Comparison of ENCODE assay signal across 19 cellular contexts in genomic region chr11:123487157-123487744, GRCh38. TPM values are rescaled to one million over a fixed set of nuclear protein-coding genes. Genes with fewer than 3 reads are reported as not detected.
A peak's percentile ranks its signal among the peaks of the same experiment; 100 is the strongest.
DNase-seq lines count a peak whose midpoint lies in the region; ATAC-seq and TF ChIP-seq lines count a peak whose summit lies in the region.
"Had no signal": no experiment of that assay in that cellular context is flagged by ENCODE, and none has a peak within 500 bp of the region (broad histone marks: within the 10 kb centered on the region; RNA-seq: fewer than 3 reads in every experiment).

No MANE protein-coding gene starts in this region.

- H3K4me1 ChIP-seq in right cardiac atrium (ENCODE audit: control insufficient read depth, insufficient read depth, low read length): no peaks in the 10 kb centered on the region
- peaks cover 99% of the 10 kb centered on the region for H3K4me1 ChIP-seq in Karpas-422 (ENCODE audit: low read length)
- peaks cover 21 to 31% of the 10 kb centered on the region in 2 donors for H3K4me1 ChIP-seq in thyroid gland
- no peaks in the 10 kb centered on the region for H3K4me1 ChIP-seq in testis

- H3K9me3 ChIP-seq in right cardiac atrium (ENCODE audit: control insufficient read depth, low read length) (no peaks in the 10 kb centered on the region), Karpas-422 (ENCODE audit: low read length) (no peaks in the 10 kb centered on the region), thyroid gland (no peaks in the 10 kb centered on the region), testis (no peaks in the 10 kb centered on the region)
- H3K9me3 ChIP-seq: SK-N-SH had no signal

- peaks cover 32% of the 10 kb centered on the region for H3K36me3 Mint-ChIP-seq in stimulated activated effector memory CD8-positive, alpha-beta T cell treated with anti-CD3 and anti-CD28 coated beads, Interleukin-12 subunit alpha, Interleukin-12 subunit beta, amount 100 ng/mL, for 72 hours
- H3K36me3 Mint-ChIP-seq: IgD-negative memory B cell had no signal

- H3K4me3 ChIP-seq in right cardiac atrium (ENCODE audit: low read length): no peak overlapping the region
- no peak overlapping the region for H3K4me3 ChIP-seq in Karpas-422 (ENCODE audit: low read length)
- peak overlapping the region in 16 of 59 donors; percentile 0 to 41 (median 18) for H3K4me3 ChIP-seq in dorsolateral prefrontal cortex
- no peak overlapping the region for H3K4me3 ChIP-seq in thyroid gland (replicated peaks in 1 of 3)
- no peak overlapping the region for H3K4me3 ChIP-seq in testis

- intact Hi-C loops in Right ventricle myocardium superior (cut with DNase I) (no loop called here), right cardiac atrium (cut with DNase I) (no loop called here), dorsolateral prefrontal cortex (cut with DNase I) (no loop called here), thyroid gland (cut with DNase I) (loop anchor here (10.0 kb wide), 1 partner anchor 382 kb away; no protein-coding TSS in a partner anchor), testis (cut with DNase I; ENCODE audit: low total_unique reads) (no loop called here)

- no peak overlapping the region for H3K9ac ChIP-seq in Karpas-422 (ENCODE audit: low read length)
- H3K9ac ChIP-seq: SK-N-SH had no signal

- H3K27ac Mint-ChIP-seq in stimulated activated effector memory CD8-positive, alpha-beta T cell treated with anti-CD3 and anti-CD28 coated beads, Interleukin-12 subunit alpha, Interleukin-12 subunit beta, amount 100 ng/mL, for 72 hours: no peak overlapping the region
- H3K27ac Mint-ChIP-seq: IgD-negative memory B cell had no signal

- H3K27ac ChIP-seq in right cardiac atrium (ENCODE audit: low read length) (no peak overlapping the region), Karpas-422 (ENCODE audit: low read length) (peak overlapping the region; percentile 54; the same call in 1 of the 2 replicates), dorsolateral prefrontal cortex (peak overlapping the region in 32 of 59 donors; percentile 0 to 79 (median 52)), thyroid gland (peak overlapping the region; percentile 13 to 60 (median 37)), testis (no peak overlapping the region)

- ATAC-seq in Right ventricle myocardium superior (ENCODE audit: poor library complexity) (peak; percentile 49), right cardiac atrium (no peak), HG02571 (IDR thresholded peaks at IDR 0.05; ENCODE audit: unreplicated experiment) (no peak)
- ATAC-seq in stimulated activated effector memory CD8-positive, alpha-beta T cell treated with anti-CD3 and anti-CD28 coated beads, Interleukin-12 subunit alpha, Interleukin-12 subunit beta, amount 100 ng/mL, for 72 hours: no peak
- ATAC-seq: Panc1 had no signal

- H3K9me2 ChIP-seq in Karpas-422 (replicated peaks; ENCODE audit: insufficient read depth, low read length): no peaks in the 10 kb centered on the region
- H3K9me2 ChIP-seq: SK-N-SH had no signal

- H2AFZ ChIP-seq in Karpas-422 (ENCODE audit: low read length): no peak overlapping the region

- H3K36me3 ChIP-seq in Karpas-422 (ENCODE audit: insufficient read depth, low read length): peaks cover 20% of the 10 kb centered on the region
- H3K36me3 ChIP-seq in thyroid gland: no peaks in the 10 kb centered on the region
- no peaks in the 10 kb centered on the region for H3K36me3 ChIP-seq in testis (ENCODE audit: low read depth, missing control alignments)

- TF ChIP-seq CTCF in dorsolateral prefrontal cortex (IDR thresholded peaks at IDR 0.05 in 54 of 56, conservative IDR thresholded peaks at IDR 0.05 in 2 of 56; ENCODE audit: low read depth in 1 of 56, partially characterized antibody in 56 of 56) (no peak), thyroid gland (IDR thresholded peaks at IDR 0.05) (no peak), testis (IDR thresholded peaks at IDR 0.05) (no peak)

- H3K9me3 Mint-ChIP-seq in stimulated activated effector memory CD8-positive, alpha-beta T cell treated with anti-CD3 and anti-CD28 coated beads, Interleukin-12 subunit alpha, Interleukin-12 subunit beta, amount 100 ng/mL, for 72 hours: no peaks in the 10 kb centered on the region
- H3K9me3 Mint-ChIP-seq: CD14-positive monocyte, IgD-negative memory B cell had no signal

- peaks cover 92% of the 10 kb centered on the region for H3K79me2 ChIP-seq in Karpas-422 (ENCODE audit: low read length)

- no peak overlapping the region for H3K4me2 ChIP-seq in Karpas-422 (ENCODE audit: low read depth, low read length, poor library complexity, severe bottlenecking)
- H3K4me2 ChIP-seq: SK-N-SH had no signal

- DNase-seq in Right ventricle myocardium superior (no peak), right cardiac atrium (no peak), Karpas-422 (no peak), dorsolateral prefrontal cortex (peak in 5 of 10 donors; percentile 16 to 74 (median 47)), thyroid gland (peak; percentile 64 to 71), testis (no peak)
- DNase-seq in stimulated activated effector memory CD8-positive, alpha-beta T cell treated with anti-CD3 and anti-CD28 coated beads, Interleukin-12 subunit alpha, Interleukin-12 subunit beta, amount 100 ng/mL, for 72 hours (ENCODE audit: low spot score in 2 of 2): no peak
- DNase-seq: COR-L47, DMS153, H7, MV-4-11, NCI-H187 treated with DMSO at 0.1 percent for 48 hours, NCI-H2171, NCI-H446 treated with DMSO at 0.1 percent for 48 hours, SK-N-SH had no signal

- H3K4me1 Mint-ChIP-seq in stimulated activated effector memory CD8-positive, alpha-beta T cell treated with anti-CD3 and anti-CD28 coated beads, Interleukin-12 subunit alpha, Interleukin-12 subunit beta, amount 100 ng/mL, for 72 hours: peaks cover 5% of the 10 kb centered on the region

- H4K20me1 ChIP-seq in Karpas-422 (ENCODE audit: insufficient read depth, low read depth, low read length): no peaks in the 10 kb centered on the region

- H3K27me3 ChIP-seq in right cardiac atrium (ENCODE audit: control insufficient read depth, insufficient read depth) (no peaks in the 10 kb centered on the region), Karpas-422 (ENCODE audit: low read length) (no peaks in the 10 kb centered on the region), dorsolateral prefrontal cortex (no peaks in the 10 kb centered on the region), thyroid gland (no peaks in the 10 kb centered on the region), testis (no peaks in the 10 kb centered on the region)

- H3K4me3 Mint-ChIP-seq in stimulated activated effector memory CD8-positive, alpha-beta T cell treated with anti-CD3 and anti-CD28 coated beads, Interleukin-12 subunit alpha, Interleukin-12 subunit beta, amount 100 ng/mL, for 72 hours: no peak overlapping the region
- H3K4me3 Mint-ChIP-seq: CD14-positive monocyte, IgD-negative memory B cell had no signal

- no peak for TF ChIP-seq POLR2A in thyroid gland (IDR thresholded peaks at IDR 0.05)
- TF ChIP-seq POLR2A in testis (IDR thresholded peaks at IDR 0.05): no peak

- WGBS in right cardiac atrium: 81% methylated on average over 8 of the region's 8 CpGs
- WGBS in thyroid gland, 2 donors: 47 to 50% methylated on average over 8 of the region's 8 CpGs
- 66 to 67% methylated on average over 7 to 8 of the region's 8 CpGs for WGBS in testis, 2 donors

RNA-seq across cellular contexts. Expression of gene GRAMD1B, which starts 57.2 kb away (rescaled TPM):
- total RNA-seq in Right ventricle myocardium superior (19.0 TPM), right cardiac atrium (1 to 10 TPM; 2.4 to 4.1 (median 3.2) TPM), dorsolateral prefrontal cortex (100 to 1,000 TPM in 104 of 120 experiments, 10 to 100 TPM in 16; 45.6 to 169 (median 124) TPM), thyroid gland (10 to 100 TPM in 2 of 4 donors, 1 to 10 TPM in 2; 7.0 to 22.7 (median 9.2) TPM), testis (10 to 100 TPM; 48.1 to 78.9 TPM)
- polyA plus RNA-seq in right cardiac atrium (2.0 TPM), testis (ENCODE audit: insufficient read depth, low read depth, low replicate concordance) (48.9 TPM)
- total RNA-seq in Karpas-422 (2014; rRNA removed; shearing (Covaris generic); ENCODE audit: low replicate concordance): 59.9 and 79.0 TPM in 2 replicates
- polyA plus RNA-seq: IgD-negative memory B cell had no signal

Comparison
In these comparisons a context has a peak if more than half of its experiments do, and no peak if none do; other contexts are left out.
1. DNase-seq: peak in thyroid gland (2 of 2); none in Right ventricle myocardium superior (single experiment), right cardiac atrium (0 of 3), Karpas-422 (single experiment), stimulated activated effector memory CD8-positive, alpha-beta T cell treated with anti-CD3 and anti-CD28 coated beads, Interleukin-12 subunit alpha, Interleukin-12 subunit beta, amount 100 ng/mL, for 72 hours (0 of 2) and testis (single experiment).
2. H3K27ac ChIP-seq: peak in Karpas-422 (single experiment), dorsolateral prefrontal cortex (32 of 59) and thyroid gland (3 of 3); none in right cardiac atrium (single experiment) and testis (0 of 2).